In genomic region chr19:40026597-40026970, GRCh38 we compare ENCODE assay signal across 17 cellular contexts. TPM values are rescaled to one million over a fixed set of nuclear protein-coding genes. Genes with fewer than 3 reads are reported as not detected.
DNase-seq lines count a peak whose midpoint lies in the region; ATAC-seq, FAIRE-seq and TF ChIP-seq lines count a peak whose summit lies in the region.
"Had no signal": no experiment of that assay in that cellular context is flagged by ENCODE, and none has a peak within 500 bp of the region (broad histone marks: within the 10 kb centered on the region; RNA-seq: fewer than 3 reads in every experiment).

No MANE protein-coding gene starts in this region.

- DNase-seq in right lobe of liver (no peak), K562 (ENCODE audit: extremely low read depth in 1 of 4, low spot score in 3 of 4) (no peak), A172 (ENCODE audit: low spot score) (no peak)
- no peak for DNase-seq in stimulated activated CD4-positive, alpha-beta T cell treated with anti-CD3 and anti-CD28 coated beads, Interleukin-4, amount 100 ng/mL, for 4 hours
- DNase-seq: C1 segment of cervical spinal cord; Calu3; CD4-positive, alpha-beta memory T cell; COR-L47; DMS53; DMS79 treated with DMSO at 0.1 percent for 48 hours; GOT3 had no signal

- 97% methylated on average over 5 of the region's 5 CpGs for WGBS in liver
- 89% methylated on average over 5 of the region's 5 CpGs for WGBS in right lobe of liver (ENCODE audit: insufficient coverage, low coverage, low lambda C conversion rate, missing lambda C conversion rate)
- 36% methylated on average over 5 of the region's 5 CpGs for WGBS in K562 (ENCODE audit: insufficient coverage, low coverage, missing lambda C conversion rate)

- peak overlapping the region in 2 of 3 donors; percentile 27 to 57 for H3K4me3 ChIP-seq in liver (ENCODE audit: low read depth in 1 of 3, low read length in 3 of 3)
- no peak overlapping the region for H3K4me3 ChIP-seq in right lobe of liver
- no peak overlapping the region for H3K4me3 ChIP-seq in K562
- H3K4me3 ChIP-seq in subcutaneous abdominal adipose tissue (ENCODE audit: low read depth in 1 of 5, low read length in 5 of 5) = peak overlapping the region in 3 of 5 donors; percentile 2 to 44 (median 40)
- H3K4me3 ChIP-seq: HAP-1 had no signal

- POLR2A ChIA-PET in K562 (lab: Yijun Ruan, JAX) = no interaction called here

- H3K27ac ChIP-seq in liver (ENCODE audit: low read depth in 1 of 2, low read length in 2 of 2) (no peak overlapping the region), right lobe of liver (no peak overlapping the region), K562 (ENCODE audit: extremely low read depth, low read depth, low read length) (no peak overlapping the region), subcutaneous abdominal adipose tissue (ENCODE audit: low read depth, low read length) (no peak overlapping the region)
- H3K27ac ChIP-seq: 22Rv1 had no signal

- H3K79me2 ChIP-seq in K562 (ENCODE audit: control insufficient read depth, insufficient read depth, low read length) = no peaks in the 10 kb centered on the region

- in situ Hi-C loops in K562 (cut with MboI) = no loop called here

- H3K9ac ChIP-seq in liver (ENCODE audit: low read depth in 1 of 2, low read length in 2 of 2) (no peak overlapping the region), K562 (ENCODE audit: insufficient read depth in 1 of 2, low read depth in 2 of 2, low read length in 2 of 2) (no peak overlapping the region), subcutaneous abdominal adipose tissue (ENCODE audit: low read length in 5 of 5) (no peak overlapping the region)

- intact Hi-C loops in right lobe of liver (cut with DNase I) = no loop called here
- intact Hi-C loops in K562 (cut with micrococcal nuclease) = no loop called here

- CTCF ChIA-PET in K562 (lab: Yijun Ruan, JAX; ENCODE audit: low intra/inter-chr PET ratio) = no interaction called here

- no peak overlapping the region for H2AFZ ChIP-seq in K562 (ENCODE audit: low read depth, low read length)

- no peaks in the 10 kb centered on the region for H3K4me1 ChIP-seq in liver (ENCODE audit: control insufficient read depth in 4 of 4, insufficient read depth in 4 of 4, low read length in 3 of 4)
- no peaks in the 10 kb centered on the region for H3K4me1 ChIP-seq in right lobe of liver
- H3K4me1 ChIP-seq in K562 (replicated peaks in 1 of 2; ENCODE audit: control insufficient read depth in 2 of 2, insufficient read depth in 2 of 2, low read length in 2 of 2) = no peaks in the 10 kb centered on the region
- H3K4me1 ChIP-seq in subcutaneous abdominal adipose tissue (ENCODE audit: control insufficient read depth in 5 of 5, insufficient read depth in 5 of 5, low read length in 5 of 5) = no peaks in the 10 kb centered on the region
- H3K4me1 ChIP-seq: HAP-1 had no signal

- H3K36me3 ChIP-seq in liver (ENCODE audit: control insufficient read depth in 4 of 4, insufficient read depth in 3 of 4, low read depth in 1 of 4, low read length in 3 of 4) (no peaks in the 10 kb centered on the region), right lobe of liver (no peaks in the 10 kb centered on the region), K562 (ENCODE audit: control insufficient read depth, insufficient read depth, low read length) (no peaks in the 10 kb centered on the region), subcutaneous abdominal adipose tissue (ENCODE audit: control insufficient read depth in 5 of 5, insufficient read depth in 5 of 5, low read length in 5 of 5) (no peaks in the 10 kb centered on the region)
- H3K36me3 ChIP-seq: HAP-1 had no signal

- TF ChIP-seq RAD21 in liver (IDR thresholded peaks at IDR 0.05) = no peak
- TF ChIP-seq RAD21 in K562 (CRISPR knock-in tag; conservative IDR thresholded peaks at IDR 0.05 in 1 of 2, IDR thresholded peaks at IDR 0.05 in 1 of 2) = no peak

- FAIRE-seq in K562 (lab: Jason Lieb, UNC) = peak; percentile 57
- FAIRE-seq: GM12892, H54 had no signal

- H3K9me3 ChIP-seq in liver (ENCODE audit: control insufficient read depth in 4 of 4, low read length in 3 of 4) (peaks cover 34 to 86% (median 58%) of the 10 kb centered on the region in 4 donors), right lobe of liver (peaks cover 3 to 55% (median 27%) of the 10 kb centered on the region in 4 donors), K562 (replicated peaks; ENCODE audit: control insufficient read depth, insufficient read depth, low read depth, low read length) (peaks cover 12% of the 10 kb centered on the region), subcutaneous abdominal adipose tissue (ENCODE audit: control insufficient read depth in 5 of 5, low read length in 5 of 5) (peaks cover 34 to 84% (median 66%) of the 10 kb centered on the region in 5 donors)

- no peaks in the 10 kb centered on the region for H4K20me1 ChIP-seq in K562 (replicated peaks; ENCODE audit: control insufficient read depth, insufficient read depth, low read length)

- BruUV-seq in K562 (replicated peaks; lab: Mats Ljungman, UMichigan) = no TSS peak

- H3K4me2 ChIP-seq in K562 (ENCODE audit: insufficient read depth, low read length) = no peak overlapping the region

- TF ChIP-seq EP300 in K562 (IDR thresholded peaks at IDR 0.05; ENCODE audit: low read length) = no peak

- ATAC-seq in right lobe of liver = no peak
- ATAC-seq in K562 = no peak

- TF ChIP-seq POLR2A in right lobe of liver (IDR thresholded peaks at IDR 0.05) = no peak
- TF ChIP-seq POLR2A in K562 (conservative IDR thresholded peaks at IDR 0.05) = no peak

- H3K27me3 ChIP-seq in liver (ENCODE audit: control insufficient read depth in 4 of 4, insufficient read depth in 4 of 4, low read length in 3 of 4) (no peaks in the 10 kb centered on the region), right lobe of liver (no peaks in the 10 kb centered on the region), K562 (ENCODE audit: control insufficient read depth in 2 of 2, insufficient read depth in 2 of 2, low read length in 2 of 2) (no peaks in the 10 kb centered on the region), subcutaneous abdominal adipose tissue (ENCODE audit: control insufficient read depth in 5 of 5, insufficient read depth in 4 of 5, low read length in 5 of 5) (no peaks in the 10 kb centered on the region)

- H3K9me1 ChIP-seq in K562 (ENCODE audit: control insufficient read depth, insufficient read depth, low read length) = no peaks in the 10 kb centered on the region

- TF ChIP-seq CTCF in liver (IDR thresholded peaks at IDR 0.05; ENCODE audit: low read depth, low read length, missing input control) (no peak), right lobe of liver (IDR thresholded peaks at IDR 0.05) (no peak), K562 (IDR thresholded peaks at IDR 0.05 in 2 of 3, conservative IDR thresholded peaks at IDR 0.05 in 1 of 3; ENCODE audit: insufficient read depth in 2 of 3, low read depth in 1 of 3, low read length in 3 of 3) (no peak)

RNA-seq across cellular contexts. Expression of gene ZNF780B, which starts 29.4 kb away (rescaled TPM):
- total RNA-seq in liver = 10 to 100 TPM in 1 of 2 donors, 1 to 10 TPM in 1; 7.8 to 18.0 TPM
- 1 to 10 TPM; 1.4 to 3.8 TPM for polyA plus RNA-seq in liver
- total RNA-seq in right lobe of liver = 1 to 10 TPM; 3.2 to 9.6 (median 5.8) TPM
- 39.6 and 67.1 TPM in 2 replicates for total RNA-seq in K562 (2011; cell fraction: chromatin; rRNA removed; ENCODE audit: low replicate concordance)
- 14.7 and 24.7 TPM in 2 replicates for total RNA-seq in K562 (2011; cell fraction: nucleolus; rRNA removed)
- total RNA-seq in K562 (2011; cell fraction: nucleoplasm; rRNA removed) = 19.2 and 30.7 TPM in 2 replicates
- 3.9 and 8.8 TPM in 2 replicates for total RNA-seq in K562 (2014; rRNA removed)
- total RNA-seq in K562 (2014; rRNA removed; fragmentation: Illumina TruSeq; extraction: Trizol) = 18.4 and 19.4 TPM in 2 replicates
- total RNA-seq in K562 (2015; rRNA removed; fragmentation: Illumina TruSeq; extraction: Trizol) = 7.8 and 9.7 TPM in 2 replicates
- 10.9 and 11.2 TPM in 2 replicates for total RNA-seq in K562 (2021)
- 4.4 and 6.0 TPM in 2 replicates for polyA plus RNA-seq in K562 (2011; rRNA removed)
- 0.48 and 1.5 TPM in 2 replicates for polyA plus RNA-seq in K562 (2011; cell fraction: cytosol; rRNA removed)
- polyA plus RNA-seq in K562 (2011; cell fraction: nucleus; rRNA removed) = 10.9 and 12.0 TPM in 2 replicates
- polyA plus RNA-seq in K562 (2012) = 7.7 and 8.6 TPM in 2 replicates
- 10.5 and 10.9 TPM in 2 replicates for polyA plus RNA-seq in K562 (2014; fragmentation: Illumina TruSeq; extraction: Trizol)
- 1 to 10 TPM; 3.9 to 4.0 TPM for polyA plus RNA-seq in K562 (2014; fragmentation: Nextera tagmentation; extraction: Ambion mirVana)
- polyA plus RNA-seq in K562 (2014; rRNA removed) = 6.5 and 9.5 TPM in 2 replicates
- polyA minus RNA-seq in K562 (2011; rRNA and poly(A)+ RNA removed) = 11.4 and 21.7 TPM in 2 replicates
- polyA minus RNA-seq in K562 (2011; cell fraction: cytosol; rRNA and poly(A)+ RNA removed) = 1.2 and 2.3 TPM in 2 replicates
- 11.4 and 22.7 TPM in 2 replicates for polyA minus RNA-seq in K562 (2011; cell fraction: nucleus; rRNA and poly(A)+ RNA removed)
- total RNA-seq in A172 (2014; rRNA removed; shearing (Covaris generic)) = 5.6 and 7.8 TPM in 2 replicates

RNA-seq across cellular contexts. Expression of gene ZNF546, which starts 29.7 kb away (rescaled TPM):
- total RNA-seq in liver = 1 to 10 TPM; 2.3 to 4.9 TPM
- 1 to 10 TPM; 1.1 to 2.0 TPM for polyA plus RNA-seq in liver
- 1 to 10 TPM; 1.5 to 5.4 (median 3.5) TPM for total RNA-seq in right lobe of liver
- 9.2 and 22.4 TPM in 2 replicates for total RNA-seq in K562 (2011; cell fraction: chromatin; rRNA removed; ENCODE audit: low replicate concordance)
- total RNA-seq in K562 (2011; cell fraction: nucleolus; rRNA removed) = 2.3 and 9.7 TPM in 2 replicates
- 8.6 and 9.7 TPM in 2 replicates for total RNA-seq in K562 (2011; cell fraction: nucleoplasm; rRNA removed)
- total RNA-seq in K562 (2014; rRNA removed) = 1.1 and 2.2 TPM in 2 replicates
- 5.1 and 5.3 TPM in 2 replicates for total RNA-seq in K562 (2014; rRNA removed; fragmentation: Illumina TruSeq; extraction: Trizol)
- total RNA-seq in K562 (2015; rRNA removed; fragmentation: Illumina TruSeq; extraction: Trizol) = 3.0 and 4.3 TPM in 2 replicates
- 3.5 and 3.6 TPM in 2 replicates for total RNA-seq in K562 (2021)
- polyA plus RNA-seq in K562 (2011; rRNA removed) = 2.7 and 3.0 TPM in 2 replicates
- polyA plus RNA-seq in K562 (2011; cell fraction: cytosol; rRNA removed) = 0.74 and 0.91 TPM in 2 replicates
- 2.4 and 2.9 TPM in 2 replicates for polyA plus RNA-seq in K562 (2011; cell fraction: nucleus; rRNA removed)
- polyA plus RNA-seq in K562 (2012) = 1.4 and 1.6 TPM in 2 replicates
- polyA plus RNA-seq in K562 (2014; fragmentation: Illumina TruSeq; extraction: Trizol) = 1.4 and 2.2 TPM in 2 replicates
- polyA plus RNA-seq in K562 (2014; fragmentation: Nextera tagmentation; extraction: Ambion mirVana) = 1 to 10 TPM; 1.7 to 2.2 TPM
- 0.73 and 2.4 TPM in 2 replicates for polyA plus RNA-seq in K562 (2014; rRNA removed)
- 8.3 and 15.2 TPM in 2 replicates for polyA minus RNA-seq in K562 (2011; rRNA and poly(A)+ RNA removed)
- polyA minus RNA-seq in K562 (2011; cell fraction: cytosol; rRNA and poly(A)+ RNA removed) = 3.0 and 3.1 TPM in 2 replicates
- polyA minus RNA-seq in K562 (2011; cell fraction: nucleus; rRNA and poly(A)+ RNA removed) = 5.8 and 11.4 TPM in 2 replicates
- 1.1 and 3.7 TPM in 2 replicates for total RNA-seq in A172 (2014; rRNA removed; shearing (Covaris generic))

RNA-seq across cellular contexts. Expression of gene PSMC4, which starts 55.6 kb away (rescaled TPM):
- 10 to 100 TPM; 70.7 to 88.7 TPM for total RNA-seq in liver
- polyA plus RNA-seq in liver = 10 to 100 TPM; 46.0 to 89.3 TPM
- total RNA-seq in right lobe of liver = 100 to 1,000 TPM in 1 of 6 experiments, 10 to 100 TPM in 5; 40.0 to 106 (median 52.5) TPM
- 46.0 and 82.3 TPM in 2 replicates for total RNA-seq in K562 (2011; cell fraction: chromatin; rRNA removed; ENCODE audit: low replicate concordance)
- total RNA-seq in K562 (2011; cell fraction: nucleolus; rRNA removed) = 49.2 and 65.9 TPM in 2 replicates
- 40.1 and 50.1 TPM in 2 replicates for total RNA-seq in K562 (2011; cell fraction: nucleoplasm; rRNA removed)
- total RNA-seq in K562 (2014; rRNA removed) = 142 and 187 TPM in 2 replicates
- 104 and 115 TPM in 2 replicates for total RNA-seq in K562 (2014; rRNA removed; fragmentation: Illumina TruSeq; extraction: Trizol)
- 139 and 143 TPM in 2 replicates for total RNA-seq in K562 (2015; rRNA removed; fragmentation: Illumina TruSeq; extraction: Trizol)
- total RNA-seq in K562 (2021) = 146 and 150 TPM in 2 replicates
- polyA plus RNA-seq in K562 (2011; rRNA removed) = 45.9 and 69.6 TPM in 2 replicates
- polyA plus RNA-seq in K562 (2011; cell fraction: cytosol; rRNA removed) = 53.9 and 128 TPM in 2 replicates
- polyA plus RNA-seq in K562 (2011; cell fraction: nucleus; rRNA removed) = 93.8 and 118 TPM in 2 replicates
- 138 and 171 TPM in 2 replicates for polyA plus RNA-seq in K562 (2012)
- polyA plus RNA-seq in K562 (2014; fragmentation: Illumina TruSeq; extraction: Trizol) = 171 and 192 TPM in 2 replicates
- polyA plus RNA-seq in K562 (2014; fragmentation: Nextera tagmentation; extraction: Ambion mirVana) = 100 to 1,000 TPM; 380 to 475 TPM
- 97.0 and 102 TPM in 2 replicates for polyA plus RNA-seq in K562 (2014; rRNA removed)
- 26.7 and 28.2 TPM in 2 replicates for polyA minus RNA-seq in K562 (2011; rRNA and poly(A)+ RNA removed)
- polyA minus RNA-seq in K562 (2011; cell fraction: cytosol; rRNA and poly(A)+ RNA removed) = 57.7 and 66.1 TPM in 2 replicates
- 21.8 and 31.1 TPM in 2 replicates for polyA minus RNA-seq in K562 (2011; cell fraction: nucleus; rRNA and poly(A)+ RNA removed)
- total RNA-seq in A172 (2014; rRNA removed; shearing (Covaris generic)) = 254 and 309 TPM in 2 replicates

Comparison
In these comparisons a context has a peak if more than half of its experiments do, and no peak if none do; other contexts are left out.
1. H3K4me3 ChIP-seq: peak in liver (2 of 3) and subcutaneous abdominal adipose tissue (3 of 5); none in right lobe of liver (0 of 3) and K562 (single experiment).